In the genomic region with DNA sequence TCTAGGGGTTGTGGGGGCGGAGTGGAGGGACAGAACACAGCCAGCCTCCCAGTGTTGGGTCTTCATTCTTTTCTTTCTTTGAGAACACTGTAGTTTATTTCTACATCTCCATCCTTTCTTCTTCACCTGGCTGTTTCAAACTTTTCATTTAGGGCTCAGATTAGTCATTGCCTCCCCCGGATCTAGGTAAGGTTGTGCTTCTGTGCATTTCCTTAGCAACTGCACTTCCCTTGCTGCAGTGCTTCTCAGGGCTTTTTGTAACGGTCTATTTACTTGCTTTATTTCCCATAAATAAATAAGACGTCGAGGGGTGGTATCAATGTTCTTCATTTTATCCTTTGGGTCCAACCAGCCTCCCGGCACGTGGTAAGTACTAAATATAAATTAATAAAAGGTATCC, we compare ENCODE assay signal across 24 cellular contexts.
"Had no signal": no experiment of that assay in that cellular context is flagged by ENCODE, and none has a peak within 500 bp of the region (broad histone marks: within the 10 kb centered on the region; RNA-seq: fewer than 3 reads in every experiment).

No MANE protein-coding gene starts in this region.

- H3K9me3 Mint-ChIP-seq: type B pancreatic cell had no signal

- H3K27me3 Mint-ChIP-seq: stimulated activated memory B cell treated with anti-CD40 and anti-IgM and Interleukin-4, amounts not matched to agents 10 μg/mL and 1 μg/mL and 100 μg/mL, for 72 hours; stimulated activated naive B cell treated with anti-CD40 and anti-IgM and Interleukin-4, amounts not matched to agents 10 μg/mL and 1 μg/mL and 100 μg/mL, for 72 hours; stimulated activated naive CD8-positive, alpha-beta T cell treated with anti-CD3 and anti-CD28 coated beads, Interleukin-15, amount 100 ng/mL, for 72 hours; stimulated activated naive CD8-positive, alpha-beta T cell treated with anti-CD3 and anti-CD28 coated beads, Interleukin-15, Interleukin-2, amounts not matched to agents 100 ng/mL and 50 ng/mL, for 24 hours; type B pancreatic cell had no signal

- DNase-seq: stimulated activated CD4-positive, alpha-beta T cell treated with anti-CD3 and anti-CD28 coated beads, Interleukin-2, amount 100 ng/mL, for 48 hours; stimulated activated CD4-positive, alpha-beta T cell treated with anti-CD3 and anti-CD28 coated beads, Interleukin-4, amount 100 ng/mL, for 1 hour; stimulated activated CD4-positive, alpha-beta T cell treated with anti-CD3 and anti-CD28 coated beads, Interleukin-4, amount 100 ng/mL, for 24 hours; stimulated activated CD4-positive, alpha-beta T cell treated with anti-CD3 and anti-CD28 coated beads, Interleukin-4, amount 100 ng/mL, for 4 hours; stimulated activated CD8-positive, alpha-beta memory T cell treated with anti-CD3 and anti-CD28 coated beads, Interleukin-4, amount 100 ng/mL, for 48 hours; stimulated activated naive B cell treated with anti-CD40 and anti-IgM and Interleukin-4, amounts not matched to agents 10 μg/mL and 1 μg/mL and 100 μg/mL, for 72 hours; stimulated activated naive CD4-positive, alpha-beta T cell; stimulated activated naive CD4-positive, alpha-beta T cell treated with Interleukin-2 at 50 U/mL for 16 hours; stimulated activated naive CD8-positive, alpha-beta T cell treated with anti-CD3 and anti-CD28 coated beads, Interleukin-15, amount 100 ng/mL, for 72 hours; stimulated activated naive CD8-positive, alpha-beta T cell treated with anti-CD3 and anti-CD28 coated beads, Interleukin-15, Interleukin-2, amounts not matched to agents 100 U/mL and 50 U/mL, for 24 hours; stomach; substantia nigra; testis; thyroid gland; tibial artery; transverse colon; trophoblast cell; upper lobe of left lung; upper lobe of right lung; uterus had no signal

- H3K27ac Mint-ChIP-seq: stimulated activated effector memory CD8-positive, alpha-beta T cell treated with anti-CD3 and anti-CD28 coated beads, Interleukin-12 subunit alpha, Interleukin-12 subunit beta, amount 100 ng/mL, for 72 hours; stimulated activated memory B cell treated with anti-CD40 and anti-IgM and Interleukin-4, amounts not matched to agents 10 μg/mL and 1 μg/mL and 100 μg/mL, for 72 hours; stimulated activated naive B cell treated with anti-CD40 and anti-IgM and Interleukin-4, amounts not matched to agents 10 μg/mL and 1 μg/mL and 100 μg/mL, for 72 hours; stimulated activated naive CD8-positive, alpha-beta T cell treated with anti-CD3 and anti-CD28 coated beads, Interleukin-15, amount 100 ng/mL, for 72 hours; stimulated activated naive CD8-positive, alpha-beta T cell treated with anti-CD3 and anti-CD28 coated beads, Interleukin-15, Interleukin-2, amounts not matched to agents 100 ng/mL and 50 ng/mL, for 24 hours; type B pancreatic cell had no signal

- ATAC-seq: stimulated activated effector memory CD8-positive, alpha-beta T cell treated with anti-CD3 and anti-CD28 coated beads, Interleukin-12 subunit alpha, Interleukin-12 subunit beta, amount 100 ng/mL, for 72 hours; stimulated activated memory B cell treated with anti-CD40 and anti-IgM and Interleukin-4, amounts not matched to agents 10 μg/mL and 1 μg/mL and 100 μg/mL, for 72 hours; stimulated activated naive B cell treated with anti-CD40 and anti-IgM and Interleukin-4, amounts not matched to agents 10 μg/mL and 1 μg/mL and 100 μg/mL, for 72 hours; stimulated activated naive CD8-positive, alpha-beta T cell treated with anti-CD3 and anti-CD28 coated beads, Interleukin-15, amount 100 ng/mL, for 72 hours; stimulated activated naive CD8-positive, alpha-beta T cell treated with anti-CD3 and anti-CD28 coated beads, Interleukin-15, Interleukin-2, amounts not matched to agents 100 U/mL and 50 U/mL, for 24 hours; upper lobe of right lung had no signal

- H3K36me3 Mint-ChIP-seq: stimulated activated effector memory CD8-positive, alpha-beta T cell treated with anti-CD3 and anti-CD28 coated beads, Interleukin-12 subunit alpha, Interleukin-12 subunit beta, amount 100 ng/mL, for 72 hours; stimulated activated memory B cell treated with anti-CD40 and anti-IgM and Interleukin-4, amounts not matched to agents 10 μg/mL and 1 μg/mL and 100 μg/mL, for 72 hours; stimulated activated naive B cell treated with anti-CD40 and anti-IgM and Interleukin-4, amounts not matched to agents 10 μg/mL and 1 μg/mL and 100 μg/mL, for 72 hours had no signal

- H3K4me3 Mint-ChIP-seq: stimulated activated effector memory CD8-positive, alpha-beta T cell treated with anti-CD3 and anti-CD28 coated beads, Interleukin-12 subunit alpha, Interleukin-12 subunit beta, amount 100 ng/mL, for 72 hours; stimulated activated memory B cell treated with anti-CD40 and anti-IgM and Interleukin-4, amounts not matched to agents 10 μg/mL and 1 μg/mL and 100 μg/mL, for 72 hours; stimulated activated naive B cell treated with anti-CD40 and anti-IgM and Interleukin-4, amounts not matched to agents 10 μg/mL and 1 μg/mL and 100 μg/mL, for 72 hours; stimulated activated naive CD8-positive, alpha-beta T cell treated with anti-CD3 and anti-CD28 coated beads, Interleukin-15, amount 100 ng/mL, for 72 hours; stimulated activated naive CD8-positive, alpha-beta T cell treated with anti-CD3 and anti-CD28 coated beads, Interleukin-15, Interleukin-2, amounts not matched to agents 100 ng/mL and 50 ng/mL, for 24 hours; type B pancreatic cell had no signal

- H3K4me1 Mint-ChIP-seq: stimulated activated effector memory CD8-positive, alpha-beta T cell treated with anti-CD3 and anti-CD28 coated beads, Interleukin-12 subunit alpha, Interleukin-12 subunit beta, amount 100 ng/mL, for 72 hours; stimulated activated memory B cell treated with anti-CD40 and anti-IgM and Interleukin-4, amounts not matched to agents 10 μg/mL and 1 μg/mL and 100 μg/mL, for 72 hours; stimulated activated naive B cell treated with anti-CD40 and anti-IgM and Interleukin-4, amounts not matched to agents 10 μg/mL and 1 μg/mL and 100 μg/mL, for 72 hours; stimulated activated naive CD8-positive, alpha-beta T cell treated with anti-CD3 and anti-CD28 coated beads, Interleukin-15, amount 100 ng/mL, for 72 hours had no signal
